ENCODE assay signal across 2 cellular contexts in the genomic region with DNA sequence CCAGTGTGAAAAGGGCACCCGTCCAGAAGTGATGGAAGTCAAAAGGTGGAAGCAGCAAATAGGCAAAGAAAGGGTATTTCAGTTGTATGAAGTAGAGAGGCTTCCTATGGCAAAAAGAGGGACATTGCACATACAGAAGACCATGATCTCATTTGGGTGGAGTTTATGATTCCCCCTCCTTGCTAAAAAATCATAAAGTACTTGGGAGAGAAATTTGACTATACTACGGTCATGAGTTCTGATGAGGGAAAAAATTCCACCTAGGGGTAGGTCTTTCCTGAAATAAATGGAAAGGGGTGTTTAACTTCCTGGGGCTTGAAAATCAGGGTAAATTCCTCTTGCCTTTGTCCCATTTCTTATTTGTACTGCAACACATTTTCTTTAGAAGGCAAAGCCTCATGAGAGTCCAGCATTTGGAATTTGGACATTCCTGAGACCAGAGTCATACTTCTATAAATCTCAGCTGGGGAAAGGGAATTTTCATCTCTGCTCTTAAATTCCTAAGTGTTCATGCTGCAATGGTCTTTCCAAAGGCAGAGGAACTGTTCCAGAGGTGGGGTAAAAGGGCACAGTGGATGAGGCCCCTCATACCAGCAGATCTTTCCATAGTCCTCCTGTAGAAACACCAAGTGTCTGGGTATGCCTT.
A peak's percentile ranks its signal among the peaks of the same experiment; 100 is the strongest.
TF ChIP-seq lines count a peak whose summit lies in the region.

No MANE protein-coding gene starts in this region.

TF ChIP-seq in SK-N-SH, 30 proteins besides CTCF, POLR2A, EP300 and RAD21 (continued from another document):
- TF ChIP-seq, protein P1, sequence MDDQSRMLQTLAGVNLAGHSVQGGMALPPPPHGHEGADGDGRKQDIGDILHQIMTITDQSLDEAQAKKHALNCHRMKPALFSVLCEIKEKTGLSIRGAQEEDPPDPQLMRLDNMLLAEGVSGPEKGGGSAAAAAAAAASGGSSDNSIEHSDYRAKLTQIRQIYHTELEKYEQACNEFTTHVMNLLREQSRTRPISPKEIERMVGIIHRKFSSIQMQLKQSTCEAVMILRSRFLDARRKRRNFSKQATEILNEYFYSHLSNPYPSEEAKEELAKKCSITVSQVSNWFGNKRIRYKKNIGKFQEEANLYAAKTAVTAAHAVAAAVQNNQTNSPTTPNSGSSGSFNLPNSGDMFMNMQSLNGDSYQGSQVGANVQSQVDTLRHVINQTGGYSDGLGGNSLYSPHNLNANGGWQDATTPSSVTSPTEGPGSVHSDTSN (IDR thresholded peaks at IDR 0.05), result peak; percentile 48; the same call in 1 of the 2 replicates
- peak; percentile 68 for TF ChIP-seq FOSL2 (IDR thresholded peaks at IDR 0.05; ENCODE audit: borderline replicate concordance, low read depth)
- TF ChIP-seq, protein P2, sequence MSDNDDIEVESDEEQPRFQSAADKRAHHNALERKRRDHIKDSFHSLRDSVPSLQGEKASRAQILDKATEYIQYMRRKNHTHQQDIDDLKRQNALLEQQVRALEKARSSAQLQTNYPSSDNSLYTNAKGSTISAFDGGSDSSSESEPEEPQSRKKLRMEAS (IDR thresholded peaks at IDR 0.05; ENCODE audit: low read depth), result peak; percentile 31; the same call in 1 of the 2 replicates
- peak; percentile 18; the same call in 1 of the 2 replicates for TF ChIP-seq NFIC (IDR thresholded peaks at IDR 0.05; ENCODE audit: borderline replicate concordance)
- peak; percentile 57 for TF ChIP-seq TCF12 (IDR thresholded peaks at IDR 0.05)
- peak; percentile 56 for TF ChIP-seq JUND (IDR thresholded peaks at IDR 0.05)

TF ChIP-seq in GM23338, 12 proteins besides CTCF, POLR2A, EP300 and RAD21 (continued from another document):
- TF ChIP-seq, protein P3, sequence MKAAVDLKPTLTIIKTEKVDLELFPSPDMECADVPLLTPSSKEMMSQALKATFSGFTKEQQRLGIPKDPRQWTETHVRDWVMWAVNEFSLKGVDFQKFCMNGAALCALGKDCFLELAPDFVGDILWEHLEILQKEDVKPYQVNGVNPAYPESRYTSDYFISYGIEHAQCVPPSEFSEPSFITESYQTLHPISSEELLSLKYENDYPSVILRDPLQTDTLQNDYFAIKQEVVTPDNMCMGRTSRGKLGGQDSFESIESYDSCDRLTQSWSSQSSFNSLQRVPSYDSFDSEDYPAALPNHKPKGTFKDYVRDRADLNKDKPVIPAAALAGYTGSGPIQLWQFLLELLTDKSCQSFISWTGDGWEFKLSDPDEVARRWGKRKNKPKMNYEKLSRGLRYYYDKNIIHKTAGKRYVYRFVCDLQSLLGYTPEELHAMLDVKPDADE (IDR thresholded peaks at IDR 0.05), result no peak
- TF ChIP-seq STAT1 (IDR thresholded peaks at IDR 0.05; ENCODE audit: unreplicated experiment), result no peak
- no peak for TF ChIP-seq CREB1 (CRISPR knock-in tag; IDR thresholded peaks at IDR 0.05; ENCODE audit: low read depth)
- no peak for TF ChIP-seq EZH2phosphoT487 (IDR thresholded peaks at IDR 0.05; ENCODE audit: unreplicated experiment)
- TF ChIP-seq, protein P4, sequence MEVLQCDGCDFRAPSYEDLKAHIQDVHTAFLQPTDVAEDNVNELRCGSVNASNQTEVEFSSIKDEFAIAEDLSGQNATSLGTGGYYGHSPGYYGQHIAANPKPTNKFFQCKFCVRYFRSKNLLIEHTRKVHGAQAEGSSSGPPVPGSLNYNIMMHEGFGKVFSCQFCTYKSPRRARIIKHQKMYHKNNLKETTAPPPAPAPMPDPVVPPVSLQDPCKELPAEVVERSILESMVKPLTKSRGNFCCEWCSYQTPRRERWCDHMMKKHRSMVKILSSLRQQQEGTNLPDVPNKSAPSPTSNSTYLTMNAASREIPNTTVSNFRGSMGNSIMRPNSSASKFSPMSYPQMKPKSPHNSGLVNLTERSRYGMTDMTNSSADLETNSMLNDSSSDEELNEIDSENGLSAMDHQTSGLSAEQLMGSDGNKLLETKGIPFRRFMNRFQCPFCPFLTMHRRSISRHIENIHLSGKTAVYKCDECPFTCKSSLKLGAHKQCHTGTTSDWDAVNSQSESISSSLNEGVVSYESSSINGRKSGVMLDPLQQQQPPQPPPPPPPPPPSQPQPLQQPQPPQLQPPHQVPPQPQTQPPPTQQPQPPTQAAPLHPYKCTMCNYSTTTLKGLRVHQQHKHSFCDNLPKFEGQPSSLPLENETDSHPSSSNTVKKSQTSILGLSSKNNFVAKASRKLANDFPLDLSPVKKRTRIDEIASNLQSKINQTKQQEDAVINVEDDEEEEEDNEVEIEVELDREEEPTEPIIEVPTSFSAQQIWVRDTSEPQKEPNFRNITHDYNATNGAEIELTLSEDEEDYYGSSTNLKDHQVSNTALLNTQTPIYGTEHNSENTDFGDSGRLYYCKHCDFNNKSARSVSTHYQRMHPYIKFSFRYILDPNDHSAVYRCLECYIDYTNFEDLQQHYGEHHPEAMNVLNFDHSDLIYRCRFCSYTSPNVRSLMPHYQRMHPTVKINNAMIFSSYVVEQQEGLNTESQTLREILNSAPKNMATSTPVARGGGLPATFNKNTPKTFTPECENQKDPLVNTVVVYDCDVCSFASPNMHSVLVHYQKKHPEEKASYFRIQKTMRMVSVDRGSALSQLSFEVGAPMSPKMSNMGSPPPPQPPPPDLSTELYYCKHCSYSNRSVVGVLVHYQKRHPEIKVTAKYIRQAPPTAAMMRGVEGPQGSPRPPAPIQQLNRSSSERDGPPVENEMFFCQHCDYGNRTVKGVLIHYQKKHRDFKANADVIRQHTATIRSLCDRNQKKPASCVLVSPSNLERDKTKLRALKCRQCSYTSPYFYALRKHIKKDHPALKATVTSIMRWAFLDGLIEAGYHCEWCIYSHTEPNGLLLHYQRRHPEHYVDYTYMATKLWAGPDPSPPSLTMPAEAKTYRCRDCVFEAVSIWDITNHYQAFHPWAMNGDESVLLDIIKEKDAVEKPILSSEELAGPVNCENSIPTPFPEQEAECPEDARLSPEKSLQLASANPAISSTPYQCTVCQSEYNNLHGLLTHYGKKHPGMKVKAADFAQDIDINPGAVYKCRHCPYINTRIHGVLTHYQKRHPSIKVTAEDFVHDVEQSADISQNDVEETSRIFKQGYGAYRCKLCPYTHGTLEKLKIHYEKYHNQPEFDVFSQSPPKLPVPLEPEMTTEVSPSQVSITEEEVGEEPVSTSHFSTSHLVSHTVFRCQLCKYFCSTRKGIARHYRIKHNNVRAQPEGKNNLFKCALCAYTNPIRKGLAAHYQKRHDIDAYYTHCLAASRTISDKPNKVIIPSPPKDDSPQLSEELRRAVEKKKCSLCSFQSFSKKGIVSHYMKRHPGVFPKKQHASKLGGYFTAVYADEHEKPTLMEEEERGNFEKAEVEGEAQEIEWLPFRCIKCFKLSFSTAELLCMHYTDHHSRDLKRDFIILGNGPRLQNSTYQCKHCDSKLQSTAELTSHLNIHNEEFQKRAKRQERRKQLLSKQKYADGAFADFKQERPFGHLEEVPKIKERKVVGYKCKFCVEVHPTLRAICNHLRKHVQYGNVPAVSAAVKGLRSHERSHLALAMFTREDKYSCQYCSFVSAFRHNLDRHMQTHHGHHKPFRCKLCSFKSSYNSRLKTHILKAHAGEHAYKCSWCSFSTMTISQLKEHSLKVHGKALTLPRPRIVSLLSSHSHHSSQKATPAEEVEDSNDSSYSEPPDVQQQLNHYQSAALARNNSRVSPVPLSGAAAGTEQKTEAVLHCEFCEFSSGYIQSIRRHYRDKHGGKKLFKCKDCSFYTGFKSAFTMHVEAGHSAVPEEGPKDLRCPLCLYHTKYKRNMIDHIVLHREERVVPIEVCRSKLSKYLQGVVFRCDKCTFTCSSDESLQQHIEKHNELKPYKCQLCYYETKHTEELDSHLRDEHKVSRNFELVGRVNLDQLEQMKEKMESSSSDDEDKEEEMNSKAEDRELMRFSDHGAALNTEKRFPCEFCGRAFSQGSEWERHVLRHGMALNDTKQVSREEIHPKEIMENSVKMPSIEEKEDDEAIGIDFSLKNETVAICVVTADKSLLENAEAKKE (CRISPR knock-in tag; IDR thresholded peaks at IDR 0.05), result no peak
- TF ChIP-seq JUNB (IDR thresholded peaks at IDR 0.05; ENCODE audit: unreplicated experiment), result no peak
- no peak for TF ChIP-seq EZH2 (IDR thresholded peaks at IDR 0.05; ENCODE audit: low read depth, unreplicated experiment)
